26 cellular contexts compared by ENCODE assay signal in genomic region chr14:103908580-103908979, GRCh38. TPM values are rescaled to one million over a fixed set of nuclear protein-coding genes. Genes with fewer than 3 reads are reported as not detected.
DNase-seq lines count a peak whose midpoint lies in the region; ATAC-seq lines count a peak whose summit lies in the region.
"Had no signal": no experiment of that assay in that cellular context is flagged by ENCODE, and none has a peak within 500 bp of the region (broad histone marks: within the 10 kb centered on the region; RNA-seq: fewer than 3 reads in every experiment).

No MANE protein-coding gene starts in this region.

- no peak overlapping the region for H3K4me3 Mint-ChIP-seq in activated CD4-positive, alpha-beta T cell treated with anti-CD3 and anti-CD28 coated beads, Interleukin-2, amount 10 ng/mL, durations not matched to agents 7 days and 5 days
- no peak overlapping the region for H3K4me3 Mint-ChIP-seq in activated naive CD8-positive, alpha-beta T cell treated with anti-CD3 and anti-CD28 coated beads, Interleukin-2, amount 50 U/mL, for 24 hours
- H3K4me3 Mint-ChIP-seq: activated T-helper 17 cell treated with anti-CD3 and anti-CD28 coated beads, Interleukin-2, amount 50 U/mL, for 72 hours; CD4-positive, alpha-beta memory T cell; GM23338; stimulated activated memory B cell treated with anti-CD40 and anti-IgM and Interleukin-4, amounts not matched to agents 10 μg/mL and 1 μg/mL and 100 μg/mL, for 72 hours had no signal

- H3K36me3 Mint-ChIP-seq in activated CD4-positive, alpha-beta T cell treated with anti-CD3 and anti-CD28 coated beads, Interleukin-2, amount 10 ng/mL, durations not matched to agents 7 days and 5 days (ENCODE audit: low read depth) = peaks cover 11% of the 10 kb centered on the region
- H3K36me3 Mint-ChIP-seq in activated naive CD8-positive, alpha-beta T cell treated with anti-CD3 and anti-CD28 coated beads, Interleukin-2, amount 50 U/mL, for 24 hours (ENCODE audit: low read depth) = peaks cover 12% of the 10 kb centered on the region

- H3K9me3 Mint-ChIP-seq in activated CD4-positive, alpha-beta T cell treated with anti-CD3 and anti-CD28 coated beads, Interleukin-2, amount 10 ng/mL, durations not matched to agents 7 days and 5 days = no peaks in the 10 kb centered on the region
- H3K9me3 Mint-ChIP-seq in activated naive CD8-positive, alpha-beta T cell treated with anti-CD3 and anti-CD28 coated beads, Interleukin-2, amount 50 U/mL, for 24 hours = no peaks in the 10 kb centered on the region
- H3K9me3 Mint-ChIP-seq: activated T-helper 17 cell treated with anti-CD3 and anti-CD28 coated beads, Interleukin-2, amount 50 U/mL, for 72 hours; CD4-positive, alpha-beta memory T cell; GM23338; stimulated activated memory B cell treated with anti-CD40 and anti-IgM and Interleukin-4, amounts not matched to agents 10 μg/mL and 1 μg/mL and 100 μg/mL, for 72 hours had no signal

- POLR2A ChIA-PET in activated CD4-positive, alpha-beta T cell treated with anti-CD3 and anti-CD28 coated beads, Interleukin-2, amount 10 ng/mL, durations not matched to agents 7 days and 5 days (lab: Charles Lee) = no interaction called here

- no peaks in the 10 kb centered on the region for H3K27me3 Mint-ChIP-seq in activated CD4-positive, alpha-beta T cell treated with anti-CD3 and anti-CD28 coated beads, Interleukin-2, amount 10 ng/mL, durations not matched to agents 7 days and 5 days
- peaks cover 2% of the 10 kb centered on the region for H3K27me3 Mint-ChIP-seq in activated naive CD8-positive, alpha-beta T cell treated with anti-CD3 and anti-CD28 coated beads, Interleukin-2, amount 50 U/mL, for 24 hours

- H3K27ac Mint-ChIP-seq in activated CD4-positive, alpha-beta T cell treated with anti-CD3 and anti-CD28 coated beads, Interleukin-2, amount 10 ng/mL, durations not matched to agents 7 days and 5 days = peak overlapping the region; percentile 84
- H3K27ac Mint-ChIP-seq in activated naive CD8-positive, alpha-beta T cell treated with anti-CD3 and anti-CD28 coated beads, Interleukin-2, amount 50 U/mL, for 24 hours = peak overlapping the region; percentile 55
- H3K27ac Mint-ChIP-seq: activated T-helper 17 cell treated with anti-CD3 and anti-CD28 coated beads, Interleukin-2, amount 50 U/mL, for 72 hours; GM23338; stimulated activated memory B cell treated with anti-CD40 and anti-IgM and Interleukin-4, amounts not matched to agents 10 μg/mL and 1 μg/mL and 100 μg/mL, for 72 hours had no signal

- CTCF ChIA-PET in activated CD4-positive, alpha-beta T cell treated with anti-CD3 and anti-CD28 coated beads, Interleukin-2, amount 10 ng/mL, durations not matched to agents 7 days and 5 days (lab: Charles Lee) = interaction anchor here (1.2 to 3.0 kb wide), 2 partner anchors 8 to 9 kb away, joined by 4 to 19 read pairs; no protein-coding TSS in a partner anchor

- peaks cover 29% of the 10 kb centered on the region for H3K4me1 Mint-ChIP-seq in activated CD4-positive, alpha-beta T cell treated with anti-CD3 and anti-CD28 coated beads, Interleukin-2, amount 10 ng/mL, durations not matched to agents 7 days and 5 days
- H3K4me1 Mint-ChIP-seq in activated naive CD8-positive, alpha-beta T cell treated with anti-CD3 and anti-CD28 coated beads, Interleukin-2, amount 50 U/mL, for 24 hours = peaks cover 22% of the 10 kb centered on the region

- ATAC-seq in activated naive CD8-positive, alpha-beta T cell treated with anti-CD3 and anti-CD28 coated beads, Interleukin-2, amount 50 U/mL, for 24 hours = no peak
- ATAC-seq: activated T-helper 17 cell treated with anti-CD3 and anti-CD28 coated beads, Interleukin-2, amount 50 U/mL, for 72 hours; esophagus mucosa; GM12878; GM23338; right lobe of liver; stimulated activated memory B cell treated with anti-CD40 and anti-IgM and Interleukin-4, amounts not matched to agents 10 μg/mL and 1 μg/mL and 100 μg/mL, for 72 hours had no signal

- DNase-seq in activated gamma-delta T cell treated with Interleukin-2 at 50 U/mL for 16 hours (peak; percentile 48), activated gamma-delta T cell (lab: John Stamatoyannopoulos, UW) (no peak), renal cortical epithelial cell (ENCODE audit: low read depth) (peak; percentile 57), NCI-H1694 (lab: John Stamatoyannopoulos, UW) (no peak), NCI-H146 (lab: John Stamatoyannopoulos, UW) (no peak)
- peak; percentile 51 for DNase-seq in activated CD4-positive, alpha-beta T cell treated with anti-CD3 and anti-CD28 coated beads, Interleukin-2, amount 10 ng/mL, durations not matched to agents 7 days and 5 days
- DNase-seq in activated naive CD8-positive, alpha-beta T cell treated with anti-CD3 and anti-CD28 coated beads, Interleukin-2, amount 50 U/mL, for 24 hours = no peak
- no peak for DNase-seq in stimulated activated CD8-positive, alpha-beta memory T cell treated with anti-CD3 and anti-CD28 coated beads, Interleukin-4, amount 100 ng/mL, for 48 hours
- DNase-seq: aorta; CD4-positive, alpha-beta memory T cell; DMS79; kidney glomerular epithelial cell; mammary epithelial cell; NCI-H1417; NCI-H2171; NCI-H69; tibial artery had no signal

RNA-seq across cellular contexts. Expression of gene TDRD9, which starts 19.7 kb away (rescaled TPM):
- under 1 TPM; 0.60 to 0.62 TPM for total RNA-seq in activated CD4-positive, alpha-beta T cell treated with anti-CD3 and anti-CD28 coated beads, Interleukin-2, amount 10 ng/mL, durations not matched to agents 7 days and 5 days
- 2.8 and 4.5 TPM in 2 replicates for total RNA-seq in renal cortical epithelial cell
- total RNA-seq: GM12878, GM23338 had no signal

RNA-seq across cellular contexts. Expression of gene RD3L, which starts 33.7 kb away (rescaled TPM):
- not detected for total RNA-seq in activated CD4-positive, alpha-beta T cell treated with anti-CD3 and anti-CD28 coated beads, Interleukin-2, amount 10 ng/mL, durations not matched to agents 7 days and 5 days
- total RNA-seq in renal cortical epithelial cell = not detected in 2 replicates
- total RNA-seq: activated T-helper 17 cell treated with anti-CD3 and anti-CD28 coated beads, Interleukin-2, amount 50 U/mL, for 72 hours; aorta; CD4-positive, alpha-beta memory T cell; esophagus mucosa; frontal cortex; GM12878; GM23338; mammary epithelial cell; myocyte; ovary had no signal

Comparison
In these comparisons a context has a peak if more than half of its experiments do, and no peak if none do; other contexts are left out.
1. DNase-seq: peak in activated gamma-delta T cell treated with Interleukin-2 at 50 U/mL for 16 hours (single experiment), activated CD4-positive, alpha-beta T cell treated with anti-CD3 and anti-CD28 coated beads, Interleukin-2, amount 10 ng/mL, durations not matched to agents 7 days and 5 days (single experiment) and renal cortical epithelial cell (single experiment); none in activated gamma-delta T cell (single experiment), activated naive CD8-positive, alpha-beta T cell treated with anti-CD3 and anti-CD28 coated beads, Interleukin-2, amount 50 U/mL, for 24 hours (single experiment), NCI-H1694 (single experiment), stimulated activated CD8-positive, alpha-beta memory T cell treated with anti-CD3 and anti-CD28 coated beads, Interleukin-4, amount 100 ng/mL, for 48 hours (single experiment) and NCI-H146 (single experiment).